In the genomic region with DNA sequence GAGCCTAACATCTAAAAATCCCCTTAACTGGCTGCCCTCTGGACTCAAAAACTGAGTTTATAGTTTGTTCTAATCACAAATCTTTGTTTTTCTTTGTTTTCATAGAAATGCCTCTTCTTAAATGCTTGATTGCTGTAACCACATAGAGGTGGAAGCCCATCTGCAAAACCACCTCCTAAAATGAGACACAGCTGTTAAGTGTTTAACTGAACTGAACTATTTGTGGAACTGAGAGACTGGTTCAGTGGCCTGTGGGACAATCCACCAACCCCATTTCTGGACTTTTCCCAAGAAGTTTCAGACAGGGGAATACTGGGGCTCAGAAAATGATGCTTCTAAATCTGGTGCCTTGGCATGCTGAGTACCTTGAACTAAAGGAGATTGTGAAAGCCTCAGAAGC, we compare ENCODE assay signal across 17 cellular contexts. TPM values are rescaled to one million over a fixed set of nuclear protein-coding genes. Genes with fewer than 3 reads are reported as not detected.
DNase-seq lines count a peak whose midpoint lies in the region; ATAC-seq, FAIRE-seq and TF ChIP-seq lines count a peak whose summit lies in the region.
"Had no signal": no experiment of that assay in that cellular context is flagged by ENCODE, and none has a peak within 500 bp of the region (broad histone marks: within the 10 kb centered on the region; RNA-seq: fewer than 3 reads in every experiment).

No MANE protein-coding gene starts in this region.

- no peaks in the 10 kb centered on the region for H3K79me2 ChIP-seq in HepG2 (ENCODE audit: insufficient read depth, low read length)

- no peak for TF ChIP-seq RAD21 in liver (IDR thresholded peaks at IDR 0.05)
- no peak for TF ChIP-seq RAD21 in HepG2 (CRISPR knock-in tag; IDR thresholded peaks at IDR 0.05)

- H3K9me3 ChIP-seq in liver (ENCODE audit: control insufficient read depth in 4 of 4, low read length in 3 of 4) (peaks cover 0 to 3% (median 0%) of the 10 kb centered on the region in 4 donors), HepG2 (ENCODE audit: low read length) (no peaks in the 10 kb centered on the region), ascending aorta (no peaks in the 10 kb centered on the region)

- H3K27ac ChIP-seq in liver (ENCODE audit: low read depth in 1 of 2, low read length in 2 of 2) (no peak overlapping the region), HepG2 (ENCODE audit: extremely low read length, insufficient read depth, low read length) (no peak overlapping the region), ascending aorta (no peak overlapping the region)
- H3K27ac ChIP-seq: C4-2B had no signal

- no peak overlapping the region for H3K4me2 ChIP-seq in HepG2 (ENCODE audit: low read depth, low read length)

- no peak overlapping the region for H3K4me3 ChIP-seq in liver (ENCODE audit: low read depth in 1 of 3, low read length in 3 of 3)
- no peak overlapping the region for H3K4me3 ChIP-seq in HepG2 (replicated peaks in 1 of 3; ENCODE audit: insufficient read depth in 1 of 3, low read depth in 2 of 3, low read length in 3 of 3)
- H3K4me3 ChIP-seq in ascending aorta: no peak overlapping the region

- FAIRE-seq in HepG2 (lab: Jason Lieb, UNC): no peak
- FAIRE-seq: G401.6, GM19239 had no signal

- H3K27ac Mint-ChIP-seq in T-helper 2 cell treated with Interferon-gamma antibody and Interleukin-4, amounts not matched to agents 5 μg/mL and 100 μg/mL, for 36 hours: peak overlapping the region; percentile 1
- no peak overlapping the region for H3K27ac Mint-ChIP-seq in osteocyte (ENCODE audit: unreplicated experiment)
- H3K27ac Mint-ChIP-seq: CD4-positive, alpha-beta memory T cell; HFFc6 had no signal

- peak overlapping the region; percentile 0 for H3K4me3 Mint-ChIP-seq in T-helper 2 cell treated with Interferon-gamma antibody and Interleukin-4, amounts not matched to agents 5 μg/mL and 100 μg/mL, for 36 hours
- no peak overlapping the region for H3K4me3 Mint-ChIP-seq in osteocyte (ENCODE audit: unreplicated experiment)
- H3K4me3 Mint-ChIP-seq: CD4-positive, alpha-beta memory T cell; HFFc6 had no signal

- H3K9me3 Mint-ChIP-seq in T-helper 2 cell treated with Interferon-gamma antibody and Interleukin-4, amounts not matched to agents 5 μg/mL and 100 μg/mL, for 36 hours: peaks cover 9% of the 10 kb centered on the region
- H3K9me3 Mint-ChIP-seq in osteocyte (ENCODE audit: unreplicated experiment): peaks cover 6% of the 10 kb centered on the region

- DNase-seq in HepG2 (ENCODE audit: low spot score) (no peak), fibroblast of peridontal ligament (ENCODE audit: extremely low read depth) (peak; percentile 53), osteocyte (ENCODE audit: extremely low spot score, unreplicated experiment) (no peak), ascending aorta (ENCODE audit: low spot score in 2 of 2) (no peak)
- DNase-seq in T-helper 2 cell treated with Interferon-gamma antibody and Interleukin-4, amounts not matched to agents 5 μg/mL and 100 μg/mL, for 36 hours (ENCODE audit: low spot score): no peak
- DNase-seq: ACHN; CD4-positive, alpha-beta memory T cell; DMS153; DMS79 treated with DMSO at 0.1 percent for 48 hours; EL; HCEC 1CT; HFFc6 had no signal

- POLR2A ChIA-PET in HepG2 (lab: Yijun Ruan, JAX): no interaction called here

- H3K36me3 ChIP-seq in liver (ENCODE audit: control insufficient read depth in 4 of 4, insufficient read depth in 3 of 4, low read depth in 1 of 4, low read length in 3 of 4): no peaks in the 10 kb centered on the region
- no peaks in the 10 kb centered on the region for H3K36me3 ChIP-seq in HepG2 (replicated peaks in 1 of 2; ENCODE audit: control insufficient read depth in 1 of 2, insufficient read depth in 2 of 2, low read length in 2 of 2)
- H3K36me3 ChIP-seq in ascending aorta: no peaks in the 10 kb centered on the region

- no peak overlapping the region for H3K9ac ChIP-seq in liver (ENCODE audit: low read depth in 1 of 2, low read length in 2 of 2)
- H3K9ac ChIP-seq in HepG2 (ENCODE audit: insufficient read depth, low read depth, low read length): no peak overlapping the region

- H3K27me3 Mint-ChIP-seq in T-helper 2 cell treated with Interferon-gamma antibody and Interleukin-4, amounts not matched to agents 5 μg/mL and 100 μg/mL, for 36 hours (ENCODE audit: low read depth): no peaks in the 10 kb centered on the region
- H3K27me3 Mint-ChIP-seq in osteocyte (ENCODE audit: unreplicated experiment): peaks cover 37% of the 10 kb centered on the region

- H3K4me1 Mint-ChIP-seq in T-helper 2 cell treated with Interferon-gamma antibody and Interleukin-4, amounts not matched to agents 5 μg/mL and 100 μg/mL, for 36 hours (ENCODE audit: low read depth): peaks cover 32% of the 10 kb centered on the region
- H3K4me1 Mint-ChIP-seq in osteocyte (ENCODE audit: unreplicated experiment): peaks cover 2% of the 10 kb centered on the region

- H3K36me3 Mint-ChIP-seq in T-helper 2 cell treated with Interferon-gamma antibody and Interleukin-4, amounts not matched to agents 5 μg/mL and 100 μg/mL, for 36 hours (ENCODE audit: low read depth): peaks cover 10% of the 10 kb centered on the region
- H3K36me3 Mint-ChIP-seq in osteocyte (ENCODE audit: unreplicated experiment): peaks cover 2% of the 10 kb centered on the region

- TF ChIP-seq CTCF in liver (IDR thresholded peaks at IDR 0.05; ENCODE audit: low read depth, low read length, missing input control) (no peak), HepG2 (CRISPR knock-in tag; IDR thresholded peaks at IDR 0.05) (no peak), osteocyte (IDR thresholded peaks at IDR 0.05) (no peak), ascending aorta (IDR thresholded peaks at IDR 0.05) (no peak)

- intact Hi-C loops in HepG2 (cut with micrococcal nuclease; ENCODE audit: unreplicated experiment): no loop called here
- intact Hi-C loops in ascending aorta (cut with DNase I): no loop called here

- H3K27me3 ChIP-seq in liver (ENCODE audit: control insufficient read depth in 4 of 4, insufficient read depth in 4 of 4, low read length in 3 of 4) (no peaks in the 10 kb centered on the region), HepG2 (ENCODE audit: control insufficient read depth in 1 of 2, insufficient read depth in 2 of 2, low read length in 2 of 2) (peaks cover 0 to 17% of the 10 kb centered on the region in 2 experiments; a peak in 2 of 5 replicates), ascending aorta (no peaks in the 10 kb centered on the region)

- BruUV-seq in HepG2 (replicated peaks; lab: Mats Ljungman, UMichigan): no TSS peak

- H4K20me1 ChIP-seq in HepG2 (ENCODE audit: insufficient read depth, low read length): no peaks in the 10 kb centered on the region

- ATAC-seq in HepG2 (no peak), GM21723 (IDR thresholded peaks at IDR 0.05; ENCODE audit: unreplicated experiment) (no peak)

- TF ChIP-seq EP300 in HepG2 (IDR thresholded peaks at IDR 0.05; ENCODE audit: low read depth in 2 of 2, low read length in 2 of 2) (no peak), HepG2 (CRISPR knock-in tag; IDR thresholded peaks at IDR 0.05; ENCODE audit: borderline replicate concordance) (no peak)

- in situ Hi-C loops in HepG2 (cut with HindIII; ENCODE audit: extremely low pct_ligation_motif_present, low pct_unique_long_range_greater_than_20kb): no loop called here

- no peaks in the 10 kb centered on the region for H3K4me1 ChIP-seq in liver (ENCODE audit: control insufficient read depth in 4 of 4, insufficient read depth in 4 of 4, low read length in 3 of 4)
- peaks cover 14% of the 10 kb centered on the region; the same call in 1 of the 2 replicates for H3K4me1 ChIP-seq in HepG2 (ENCODE audit: insufficient read depth, low read length)
- H3K4me1 ChIP-seq in ascending aorta: no peaks in the 10 kb centered on the region

- H2AFZ ChIP-seq in HepG2 (ENCODE audit: low read length): no peak overlapping the region

- CTCF ChIA-PET in HepG2 (lab: Yijun Ruan, JAX; ENCODE audit: low intra/inter-chr PET ratio, low total read pairs): no interaction called here

- no peak for TF ChIP-seq POLR2A in HepG2 (IDR thresholded peaks at IDR 0.05; ENCODE audit: insufficient read depth in 1 of 2, low read depth in 2 of 2, low read length in 2 of 2)

TF ChIP-seq in liver, 16 proteins besides CTCF, POLR2A, EP300 and RAD21:
- peak; percentile 14 to 46 for TF ChIP-seq RXRA (IDR thresholded peaks at IDR 0.05)
- TF ChIP-seq, protein P1, sequence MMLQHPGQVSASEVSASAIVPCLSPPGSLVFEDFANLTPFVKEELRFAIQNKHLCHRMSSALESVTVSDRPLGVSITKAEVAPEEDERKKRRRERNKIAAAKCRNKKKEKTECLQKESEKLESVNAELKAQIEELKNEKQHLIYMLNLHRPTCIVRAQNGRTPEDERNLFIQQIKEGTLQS (IDR thresholded peaks at IDR 0.05): no peak

TF ChIP-seq in HepG2, 621 proteins besides CTCF, POLR2A, EP300 and RAD21 (continues in another document):
- no peak for TF ChIP-seq HDAC6 (IDR thresholded peaks at IDR 0.05; ENCODE audit: low read depth, low read length)
- no peak for TF ChIP-seq ZNF766 (CRISPR knock-in tag; IDR thresholded peaks at IDR 0.05; ENCODE audit: borderline replicate concordance)
- TF ChIP-seq KDM5A (IDR thresholded peaks at IDR 0.05; ENCODE audit: borderline replicate concordance, low read length): no peak

RNA-seq across cellular contexts. Expression of gene TM9SF2, which starts 50.9 kb away (rescaled TPM):
- total RNA-seq in liver: 100 to 1,000 TPM; 105 to 112 TPM
- polyA plus RNA-seq in liver: 10 to 100 TPM; 70.2 to 92.9 TPM
- total RNA-seq in HepG2 (2016; rRNA removed; fragmentation: Illumina TruSeq; extraction: Trizol): 74.2 and 123 TPM in 2 replicates
- 7.8 and 10.3 TPM in 2 replicates for total RNA-seq in HepG2 (2016; cell fraction: cytosol; rRNA removed; fragmentation: Illumina TruSeq; extraction: Trizol; ENCODE audit: low read depth)
- 66.7 and 127 TPM in 2 replicates for total RNA-seq in HepG2 (2016; cell fraction: insoluble cytoplasmic fraction; rRNA removed; fragmentation: Illumina TruSeq; extraction: Trizol)
- 20.6 and 26.5 TPM in 2 replicates for total RNA-seq in HepG2 (2016; cell fraction: membrane; rRNA removed; fragmentation: Illumina TruSeq; extraction: Trizol)
- 119 and 147 TPM in 2 replicates for total RNA-seq in HepG2 (2016; cell fraction: nucleus; rRNA removed; fragmentation: Illumina TruSeq; extraction: Trizol)
- 80.5 and 94.1 TPM in 2 replicates for polyA plus RNA-seq in HepG2 (2011; rRNA removed)
- 48.2 and 89.3 TPM in 2 replicates for polyA plus RNA-seq in HepG2 (2011; cell fraction: cytosol; rRNA removed)
- 21.5 and 29.4 TPM in 2 replicates for polyA plus RNA-seq in HepG2 (2011; cell fraction: nucleus; rRNA removed)
- polyA plus RNA-seq in HepG2 (2012): 98.2 and 106 TPM in 2 replicates
- polyA plus RNA-seq in HepG2 (2016; cell fraction: cytosol; fragmentation: Illumina TruSeq; extraction: Trizol; ENCODE audit: low read depth): 5.2 and 6.0 TPM in 2 replicates
- polyA plus RNA-seq in HepG2 (2016; cell fraction: insoluble cytoplasmic fraction; fragmentation: Illumina TruSeq; extraction: Trizol; ENCODE audit: low read depth): 56.6 and 59.1 TPM in 2 replicates
- polyA plus RNA-seq in HepG2 (2016; cell fraction: membrane; fragmentation: Illumina TruSeq; extraction: Trizol; ENCODE audit: low read depth): 12.1 and 14.1 TPM in 2 replicates
- polyA plus RNA-seq in HepG2 (2016; cell fraction: nucleus; fragmentation: Illumina TruSeq; extraction: Trizol; ENCODE audit: insufficient read depth, low read depth): 114 and 122 TPM in 2 replicates
- polyA minus RNA-seq in HepG2 (2011; rRNA and poly(A)+ RNA removed; ENCODE audit: low replicate concordance): 60.8 and 81.5 TPM in 2 replicates
- 134 and 137 TPM in 2 replicates for polyA minus RNA-seq in HepG2 (2011; cell fraction: cytosol; rRNA and poly(A)+ RNA removed)
- polyA minus RNA-seq in HepG2 (2011; cell fraction: nucleus; rRNA and poly(A)+ RNA removed): 65.5 and 71.9 TPM in 2 replicates
- 122 and 130 TPM in 2 replicates for total RNA-seq in osteocyte
- 56.8 TPM for total RNA-seq in ascending aorta
